Comparison of ENCODE assay signal across 8 cellular contexts in genomic region chr5:10355071-10355889, GRCh38. TPM values are rescaled to one million over a fixed set of nuclear protein-coding genes. Genes with fewer than 3 reads are reported as not detected.
DNase-seq lines count a peak whose midpoint lies in the region; ATAC-seq and TF ChIP-seq lines count a peak whose summit lies in the region.

No MANE protein-coding gene starts in this region.

- H3K9me3 ChIP-seq in RWPE2 (ENCODE audit: severe bottlenecking), result no peaks in the 10 kb centered on the region

- intact Hi-C loops in left colon (cut with DNase I, micrococcal nuclease), result no loop called here

- H3K4me3 ChIP-seq in RWPE2 (ENCODE audit: severe bottlenecking), result peak overlapping the region; percentile 88

- DNase-seq in DMS 273 (lab: John Stamatoyannopoulos, UW; ENCODE audit: unreplicated experiment) (peak; percentile 54), DMS 273 treated with DMSO at 0.1 percent for 48 hours (lab: John Stamatoyannopoulos, UW) (no peak), RWPE2 (ENCODE audit: low spot score) (no peak), endothelial cell (ENCODE audit: low spot score) (no peak), osteocyte (ENCODE audit: extremely low spot score, unreplicated experiment) (no peak), left colon (no peak), GOT3 (lab: John Stamatoyannopoulos, UW) (no peak)

- H3K4me1 Mint-ChIP-seq in endothelial cell (ENCODE audit: unreplicated experiment) (peaks cover 23% of the 10 kb centered on the region), osteocyte (ENCODE audit: unreplicated experiment) (peaks cover 43% of the 10 kb centered on the region)

- ATAC-seq in HG03095 (IDR thresholded peaks at IDR 0.05; ENCODE audit: unreplicated experiment), result peak; percentile 18
- no peak for ATAC-seq in RWPE2 (ENCODE audit: low read depth)
- ATAC-seq in left colon, result no peak

- H3K27me3 Mint-ChIP-seq in endothelial cell (ENCODE audit: unreplicated experiment) (peaks cover 7% of the 10 kb centered on the region), osteocyte (ENCODE audit: unreplicated experiment) (no peaks in the 10 kb centered on the region)

- H3K4me3 Mint-ChIP-seq in endothelial cell (ENCODE audit: unreplicated experiment) (peak overlapping the region; percentile 98), osteocyte (ENCODE audit: unreplicated experiment) (peak overlapping the region; percentile 100)

- no peaks in the 10 kb centered on the region for H3K27me3 ChIP-seq in RWPE2 (ENCODE audit: insufficient read depth, poor library complexity, severe bottlenecking)

- TF ChIP-seq CTCF in RWPE2 (IDR thresholded peaks at IDR 0.05; ENCODE audit: poor library complexity, severe bottlenecking), result no peak
- TF ChIP-seq CTCF in endothelial cell (IDR thresholded peaks at IDR 0.05; ENCODE audit: unreplicated experiment), result no peak
- no peak for TF ChIP-seq CTCF in osteocyte (IDR thresholded peaks at IDR 0.05)

- H3K9me3 Mint-ChIP-seq in endothelial cell (ENCODE audit: unreplicated experiment) (no peaks in the 10 kb centered on the region), osteocyte (ENCODE audit: unreplicated experiment) (no peaks in the 10 kb centered on the region)

- H3K27ac Mint-ChIP-seq in endothelial cell (ENCODE audit: unreplicated experiment) (peak overlapping the region; percentile 99), osteocyte (ENCODE audit: unreplicated experiment) (peak overlapping the region; percentile 99)

- H3K27ac ChIP-seq in RWPE2 (ENCODE audit: poor library complexity, severe bottlenecking), result peak overlapping the region; percentile 88

- H3K36me3 Mint-ChIP-seq in endothelial cell (ENCODE audit: low read depth, unreplicated experiment) (no peaks in the 10 kb centered on the region), osteocyte (ENCODE audit: unreplicated experiment) (peaks cover 2% of the 10 kb centered on the region)

- H3K4me1 ChIP-seq in RWPE2 (ENCODE audit: insufficient read depth, poor library complexity, severe bottlenecking), result peaks cover 24% of the 10 kb centered on the region

- H3K36me3 ChIP-seq in RWPE2 (ENCODE audit: low read depth), result peaks cover 33% of the 10 kb centered on the region

RNA-seq across cellular contexts. Expression of gene MARCHF6, which starts 1.8 kb away (rescaled TPM):
- 162 TPM for total RNA-seq in endothelial cell (ENCODE audit: unreplicated experiment)
- 180 and 190 TPM in 2 replicates for total RNA-seq in osteocyte
- 100 to 1,000 TPM; 153 to 168 TPM for total RNA-seq in left colon

RNA-seq across cellular contexts. Expression of gene CMBL, which starts 47.6 kb away (rescaled TPM):
- 13.1 TPM for total RNA-seq in endothelial cell (ENCODE audit: unreplicated experiment)
- 23.3 and 24.2 TPM in 2 replicates for total RNA-seq in osteocyte
- total RNA-seq in left colon, result 100 to 1,000 TPM; 172 to 182 TPM
